In the genomic region with DNA sequence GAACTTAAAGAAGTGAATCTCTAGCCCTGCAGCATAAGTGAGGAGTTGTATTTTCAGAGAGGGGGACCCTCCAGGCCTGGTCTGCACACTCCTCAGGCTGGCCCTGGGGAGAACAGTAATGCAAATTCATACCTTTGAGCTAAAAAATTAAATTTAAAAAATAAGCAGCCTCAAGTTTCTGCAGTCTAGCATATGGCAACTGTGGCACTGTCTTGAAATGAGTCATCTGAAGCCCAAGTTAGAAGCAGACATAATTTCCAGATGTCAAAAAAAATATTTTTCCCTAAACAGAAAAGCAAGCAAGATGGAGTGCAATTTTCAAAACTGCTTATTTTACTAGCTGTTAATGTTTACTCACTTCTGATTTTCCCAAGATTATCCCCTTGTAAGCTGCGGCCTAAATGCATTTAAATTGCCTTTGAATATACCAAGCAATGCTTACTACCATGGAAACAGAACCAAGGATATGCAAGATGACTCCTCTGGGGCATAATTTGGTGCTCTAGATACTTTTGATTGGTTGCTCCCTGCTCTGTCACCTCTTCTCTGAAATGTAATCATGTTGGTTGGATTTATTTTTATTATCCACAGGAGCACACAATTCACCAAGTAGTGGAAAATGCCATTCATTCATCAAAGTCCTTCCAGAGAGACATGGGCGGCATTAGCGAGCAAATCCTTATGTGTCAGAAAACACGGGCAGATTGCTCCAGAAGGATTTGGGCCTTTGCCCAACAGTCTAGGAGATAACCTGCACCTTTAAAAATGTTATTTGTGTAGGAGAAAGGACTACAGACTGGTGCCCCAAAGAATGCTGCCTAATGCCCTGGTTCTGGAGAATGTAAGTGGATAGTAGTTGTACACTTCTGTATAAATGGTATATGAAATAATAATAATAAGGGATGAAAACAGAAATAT, we compare ENCODE assay signal across 1 cellular context.
TF ChIP-seq lines count a peak whose summit lies in the region.

No MANE protein-coding gene starts in this region.

TF ChIP-seq in GM12878, 131 proteins besides CTCF, POLR2A, EP300 and RAD21 (continued from another document):
- TF ChIP-seq, protein P1, sequence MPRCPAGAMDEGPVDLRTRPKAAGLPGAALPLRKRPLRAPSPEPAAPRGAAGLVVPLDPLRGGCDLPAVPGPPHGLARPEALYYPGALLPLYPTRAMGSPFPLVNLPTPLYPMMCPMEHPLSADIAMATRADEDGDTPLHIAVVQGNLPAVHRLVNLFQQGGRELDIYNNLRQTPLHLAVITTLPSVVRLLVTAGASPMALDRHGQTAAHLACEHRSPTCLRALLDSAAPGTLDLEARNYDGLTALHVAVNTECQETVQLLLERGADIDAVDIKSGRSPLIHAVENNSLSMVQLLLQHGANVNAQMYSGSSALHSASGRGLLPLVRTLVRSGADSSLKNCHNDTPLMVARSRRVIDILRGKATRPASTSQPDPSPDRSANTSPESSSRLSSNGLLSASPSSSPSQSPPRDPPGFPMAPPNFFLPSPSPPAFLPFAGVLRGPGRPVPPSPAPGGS (IDR thresholded peaks at IDR 0.05; ENCODE audit: borderline replicate concordance, insufficient read depth, low read depth, low read length, poor library complexity, severe bottlenecking) = no peak
- TF ChIP-seq POU2F2 (IDR thresholded peaks at IDR 0.05; ENCODE audit: borderline replicate concordance, low read depth, low read length) (no peak), NR2C1 (IDR thresholded peaks at IDR 0.05) (no peak), SMAD5 (IDR thresholded peaks at IDR 0.05; ENCODE audit: low read depth) (no peak), SREBF2 (IDR thresholded peaks at IDR 0.05; ENCODE audit: low read length) (no peak)
